14 cellular contexts compared by ENCODE assay signal in the genomic region with DNA sequence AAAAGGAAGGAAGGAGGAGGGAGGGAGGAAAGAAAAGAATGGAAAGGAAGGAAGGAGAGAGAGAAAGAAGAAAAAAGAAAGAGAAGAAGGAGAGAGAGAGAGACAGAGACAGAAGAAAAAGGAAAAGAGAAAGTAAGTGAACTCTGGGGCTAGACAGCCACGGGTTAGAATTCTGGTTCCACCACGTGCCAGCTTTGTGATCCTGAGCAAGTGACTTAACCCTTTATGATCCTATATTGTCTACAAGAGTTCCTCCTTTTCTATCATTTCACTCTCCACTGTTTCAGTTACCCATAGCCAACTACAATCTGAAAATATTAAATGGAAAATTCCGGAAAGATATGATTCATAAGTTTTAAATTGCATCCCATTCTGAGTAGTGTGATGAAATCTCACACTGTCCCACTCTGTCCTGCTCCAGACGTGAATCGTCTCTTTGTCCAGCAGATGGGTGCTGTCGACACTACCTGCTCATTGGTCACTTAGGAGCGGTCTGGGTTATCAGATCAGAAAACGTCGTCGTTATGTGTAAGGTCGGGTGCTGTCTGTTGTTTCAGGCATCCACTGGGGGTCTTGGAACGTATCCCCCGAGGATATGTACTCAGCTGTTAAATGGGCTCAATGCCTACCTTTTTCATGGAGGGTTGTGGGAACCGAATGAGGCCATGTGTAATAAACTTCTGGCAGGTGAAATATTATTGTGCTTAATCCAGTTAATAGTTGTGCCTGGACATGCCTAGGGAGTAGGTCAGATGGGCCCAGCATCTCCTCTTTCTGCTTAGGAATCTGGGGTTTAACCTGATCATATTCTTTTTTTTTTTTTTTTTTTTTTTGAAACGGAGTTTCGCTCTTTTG. TPM values are rescaled to one million over a fixed set of nuclear protein-coding genes. Genes with fewer than 3 reads are reported as not detected.
DNase-seq lines count a peak whose midpoint lies in the region; ATAC-seq, FAIRE-seq and TF ChIP-seq lines count a peak whose summit lies in the region.
"Had no signal": no experiment of that assay in that cellular context is flagged by ENCODE, and none has a peak within 500 bp of the region (broad histone marks: within the 10 kb centered on the region; RNA-seq: fewer than 3 reads in every experiment).

No MANE protein-coding gene starts in this region.

- H3K36me3 ChIP-seq in BLaER1 = no peaks in the 10 kb centered on the region
- H3K36me3 ChIP-seq: cardiac muscle cell, gastrocnemius medialis had no signal

- no peak overlapping the region for H3K4me3 ChIP-seq in BLaER1
- H3K4me3 ChIP-seq in choroid plexus epithelial cell (ENCODE audit: low read depth, low read length) = no peak overlapping the region
- H3K4me3 ChIP-seq: cardiac muscle cell, gastrocnemius medialis had no signal

- no peaks in the 10 kb centered on the region for H3K9me3 Mint-ChIP-seq in mesothelial cell of epicardium
- H3K9me3 Mint-ChIP-seq: neural crest cell had no signal

- FAIRE-seq in RCC 7860 (lab: Jason Lieb, UNC) = peak; percentile 44
- FAIRE-seq: GM18507 had no signal

- H3K4me1 Mint-ChIP-seq in mesothelial cell of epicardium = peaks cover 19% of the 10 kb centered on the region

- DNase-seq in RCC 7860 (ENCODE audit: low spot score) (no peak), choroid plexus epithelial cell (ENCODE audit: low read depth) (peak; percentile 52), mesothelial cell of epicardium (ENCODE audit: low spot score in 2 of 2, unreplicated experiment in 2 of 2) (no peak), NCI-H345 treated with DMSO at 0.1 percent for 48 hours (lab: John Stamatoyannopoulos, UW; ENCODE audit: unreplicated experiment) (no peak), T1000 (lab: John Stamatoyannopoulos, UW) (no peak)
- DNase-seq: gastrocnemius medialis; kidney glomerular epithelial cell; stimulated activated CD4-positive, alpha-beta T cell treated with anti-CD3 and anti-CD28 coated beads, Interleukin-12 subunit alpha, Interleukin-12 subunit beta, amount 100 ng/mL, for 4 hours had no signal

- H3K27me3 Mint-ChIP-seq in mesothelial cell of epicardium (ENCODE audit: low read depth) = no peaks in the 10 kb centered on the region

- H3K4me1 ChIP-seq in BLaER1 = peaks cover 12% of the 10 kb centered on the region
- H3K4me1 ChIP-seq: gastrocnemius medialis had no signal

- TF ChIP-seq CTCF in choroid plexus epithelial cell (conservative IDR thresholded peaks at IDR 0.05; ENCODE audit: low read depth, low read length) (no peak), mesothelial cell of epicardium (IDR thresholded peaks at IDR 0.05; ENCODE audit: unreplicated experiment) (no peak)

- no peaks in the 10 kb centered on the region for H3K9me3 ChIP-seq in BLaER1
- H3K9me3 ChIP-seq: gastrocnemius medialis had no signal

- H4K20me1 ChIP-seq in BLaER1 = no peaks in the 10 kb centered on the region

- no peak overlapping the region for H3K27ac ChIP-seq in BLaER1
- H3K27ac ChIP-seq: gastrocnemius medialis had no signal

- H3K9ac ChIP-seq in BLaER1 = no peak overlapping the region

- no peaks in the 10 kb centered on the region for H3K36me3 Mint-ChIP-seq in mesothelial cell of epicardium

- peak overlapping the region; percentile 44 for H3K4me2 ChIP-seq in BLaER1

- H3K27ac Mint-ChIP-seq in mesothelial cell of epicardium = peak overlapping the region; percentile 45

- ATAC-seq in GM18873 (IDR thresholded peaks at IDR 0.05; ENCODE audit: low FRiP score, unreplicated experiment) = no peak
- ATAC-seq in GM19467 (IDR thresholded peaks at IDR 0.05; ENCODE audit: unreplicated experiment) = no peak
- ATAC-seq: gastrocnemius medialis had no signal

- H3K4me3 Mint-ChIP-seq in mesothelial cell of epicardium = no peak overlapping the region
- H3K4me3 Mint-ChIP-seq: neural crest cell had no signal

- no peaks in the 10 kb centered on the region for H3K27me3 ChIP-seq in BLaER1
- H3K27me3 ChIP-seq: cardiac muscle cell, gastrocnemius medialis had no signal

RNA-seq across cellular contexts. Expression of a gene that starts 19.1 kb away (rescaled TPM):
- 10.4 to 11.2 TPM (median 10.9 TPM) in 3 replicates for total RNA-seq in mesothelial cell of epicardium
